9 cellular contexts compared by ENCODE assay signal in genomic region chr15:74422723-74423442, GRCh38. TPM values are rescaled to one million over a fixed set of nuclear protein-coding genes. Genes with fewer than 3 reads are reported as not detected.
DNase-seq lines count a peak whose midpoint lies in the region; ATAC-seq and TF ChIP-seq lines count a peak whose summit lies in the region.
"Had no signal": no experiment of that assay in that cellular context is flagged by ENCODE, and none has a peak within 500 bp of the region (broad histone marks: within the 10 kb centered on the region; RNA-seq: fewer than 3 reads in every experiment).

No MANE protein-coding gene starts in this region.

- H3K9me3 ChIP-seq in lower lobe of right lung (no peaks in the 10 kb centered on the region), esophagus muscularis mucosa (no peaks in the 10 kb centered on the region)

- H3K4me1 ChIP-seq in lower lobe of right lung: peaks cover 10% of the 10 kb centered on the region
- peaks cover 7 to 14% (median 13%) of the 10 kb centered on the region in 4 donors for H3K4me1 ChIP-seq in esophagus muscularis mucosa

- H3K27ac ChIP-seq in lower lobe of right lung: no peak overlapping the region
- peak overlapping the region in 1 of 4 donors; percentile 68 for H3K27ac ChIP-seq in esophagus muscularis mucosa (replicated peaks in 1 of 4)

- no peak for TF ChIP-seq POLR2A in esophagus muscularis mucosa (IDR thresholded peaks at IDR 0.05; ENCODE audit: low read depth)

- no peak for TF ChIP-seq CTCF in AG09319 (IDR thresholded peaks at IDR 0.05; ENCODE audit: low read depth, low read length)
- TF ChIP-seq CTCF in lower lobe of right lung (IDR thresholded peaks at IDR 0.05): no peak
- TF ChIP-seq CTCF in esophagus muscularis mucosa (IDR thresholded peaks at IDR 0.05): no peak

- H3K27me3 ChIP-seq in lower lobe of right lung (ENCODE audit: low read depth): no peaks in the 10 kb centered on the region
- peaks cover 0 to 4% (median 0%) of the 10 kb centered on the region in 4 donors for H3K27me3 ChIP-seq in esophagus muscularis mucosa

- no peaks in the 10 kb centered on the region for H3K36me3 ChIP-seq in lower lobe of right lung
- no peaks in the 10 kb centered on the region for H3K36me3 ChIP-seq in esophagus muscularis mucosa

- peak; percentile 30 for DNase-seq in AG09319 (ENCODE audit: extremely low read depth, low read depth)
- DNase-seq in HK-2 (ENCODE audit: unreplicated experiment): peak; percentile 78
- peak in 31 of 58 donors; percentile 18 to 79 (median 47) for DNase-seq in anterior cingulate cortex (lab: John Stamatoyannopoulos, UW)
- peak; percentile 59 for DNase-seq in lower lobe of right lung
- DNase-seq in NCI-H446 treated with DMSO at 0.1 percent for 48 hours (lab: John Stamatoyannopoulos, UW): no peak
- no peak for DNase-seq in KG1 (lab: John Stamatoyannopoulos, UW)
- DNase-seq in esophagus muscularis mucosa (ENCODE audit: extremely low spot score): no peak
- DNase-seq: NCI-H748 treated with DMSO at 0.1 percent for 48 hours had no signal

- 77% methylated on average over 10 of the region's 13 CpGs for WGBS in esophagus muscularis mucosa

- no peak for TF ChIP-seq EP300 in esophagus muscularis mucosa (IDR thresholded peaks at IDR 0.05)

- H3K4me3 ChIP-seq in lower lobe of right lung (no peak overlapping the region), esophagus muscularis mucosa (no peak overlapping the region)

- intact Hi-C loops in lower lobe of right lung (cut with DNase I): no loop called here
- intact Hi-C loops in esophagus muscularis mucosa (cut with DNase I): no loop called here

- ATAC-seq in lower lobe of right lung (peak; percentile 41 to 69), HG02610 (IDR thresholded peaks at IDR 0.05; ENCODE audit: unreplicated experiment) (no peak)

RNA-seq across cellular contexts. Expression of gene SEMA7A, which starts 10.9 kb away (rescaled TPM):
- total RNA-seq in lower lobe of right lung: 4.6 TPM
- total RNA-seq in esophagus muscularis mucosa: 1 to 10 TPM; 1.2 to 4.1 (median 2.7) TPM

RNA-seq across cellular contexts. Expression of gene UBL7, which starts 38.1 kb away (rescaled TPM):
- total RNA-seq in lower lobe of right lung: 40.2 TPM
- total RNA-seq in esophagus muscularis mucosa: 10 to 100 TPM; 52.7 to 69.7 (median 60.5) TPM

RNA-seq across cellular contexts. Expression of gene CYP11A1, which starts 55.4 kb away (rescaled TPM):
- total RNA-seq in lower lobe of right lung (0.59 TPM), esophagus muscularis mucosa (1 to 10 TPM; 1.7 to 2.5 (median 1.8) TPM)

Comparison
In these comparisons a context has a peak if more than half of its experiments do, and no peak if none do; other contexts are left out.
1. DNase-seq: peak in AG09319 (single experiment), HK-2 (single experiment), anterior cingulate cortex (31 of 58) and lower lobe of right lung (single experiment); none in NCI-H446 treated with DMSO at 0.1 percent for 48 hours (single experiment), KG1 (single experiment) and esophagus muscularis mucosa (single experiment).